ENCODE assay signal across 8 cellular contexts in the genomic region with DNA sequence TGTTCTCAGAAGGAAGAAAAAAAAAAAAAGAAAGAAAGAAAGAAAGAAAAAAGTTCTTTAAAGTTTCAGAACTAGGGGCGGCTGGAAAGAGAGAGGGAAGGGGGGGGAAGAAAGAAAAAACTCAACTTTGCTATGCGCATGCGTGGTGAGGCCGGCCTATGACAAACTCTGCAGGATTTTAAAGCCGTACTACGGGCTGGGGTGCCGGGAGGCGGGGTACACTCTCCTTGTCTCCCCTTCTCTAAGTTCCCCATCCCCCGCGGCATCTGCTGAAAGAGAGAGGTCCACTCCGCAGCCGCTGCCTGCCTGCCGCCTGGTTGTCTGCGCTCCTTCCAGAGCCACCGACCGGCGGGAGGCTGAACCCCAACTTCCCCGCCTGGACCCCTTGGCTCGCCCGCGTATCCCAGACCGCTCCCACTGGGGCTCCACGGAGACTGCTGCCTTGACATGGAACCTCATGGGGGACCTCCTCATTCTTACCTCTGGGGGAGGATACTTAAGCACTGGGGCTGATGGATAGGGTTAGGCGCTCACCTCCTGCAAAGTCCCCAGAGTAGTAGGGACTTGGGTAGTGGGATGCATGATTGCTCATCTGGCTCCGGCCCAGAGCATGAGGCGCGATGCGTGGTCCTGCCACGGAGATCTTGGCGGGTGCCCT. TPM values are rescaled to one million over a fixed set of nuclear protein-coding genes. Genes with fewer than 3 reads are reported as not detected.
DNase-seq lines count a peak whose midpoint lies in the region; ATAC-seq and TF ChIP-seq lines count a peak whose summit lies in the region.

No MANE protein-coding gene starts in this region.

- H2AFZ ChIP-seq in parathyroid adenoma, result peak overlapping the region; percentile 82

- peak; percentile 54 for ATAC-seq in Right ventricle myocardium superior (ENCODE audit: poor library complexity)

- DNase-seq in Caki2 (ENCODE audit: low read depth) (peak; percentile 63), HFFc6 (peak; percentile 85), Right ventricle myocardium superior (peak; percentile 71), mesenteric fat pad (ENCODE audit: low spot score) (no peak), KBM-7 (no peak), NK-92 (lab: John Stamatoyannopoulos, UW; ENCODE audit: unreplicated experiment) (no peak)
- DNase-seq in activated naive CD8-positive, alpha-beta T cell treated with anti-CD3 and anti-CD28 coated beads for 36 hours, result no peak

- peak overlapping the region; percentile 82 for H3K4me2 ChIP-seq in parathyroid adenoma (ENCODE audit: low read length)

- peak overlapping the region; percentile 80 for H3K4me3 ChIP-seq in parathyroid adenoma (ENCODE audit: low read depth, low read length)

- H3K36me3 ChIP-seq in parathyroid adenoma (ENCODE audit: control insufficient read depth, insufficient read depth, low read length), result no peaks in the 10 kb centered on the region

- in situ Hi-C loops in Caki2 (cut with HindIII; ENCODE audit: low pct_unique_long_range_greater_than_20kb, low sequenced_read_pairs) (no loop called here), KBM-7 (cut with MboI; ENCODE audit: low pct_unique_long_range_greater_than_20kb, low sequenced_read_pairs) (no loop called here)

- H3K9ac ChIP-seq in parathyroid adenoma, result no peak overlapping the region

- peaks cover 7% of the 10 kb centered on the region for H3K4me1 ChIP-seq in parathyroid adenoma

- peaks cover 14% of the 10 kb centered on the region for H3K27me3 Mint-ChIP-seq in HFFc6 (ENCODE audit: insufficient read depth)
- peaks cover 78% of the 10 kb centered on the region for H3K27me3 Mint-ChIP-seq in activated naive CD8-positive, alpha-beta T cell treated with anti-CD3 and anti-CD28 coated beads for 36 hours

- H3K27ac Mint-ChIP-seq in HFFc6, result peak overlapping the region; percentile 73
- no peak overlapping the region for H3K27ac Mint-ChIP-seq in activated naive CD8-positive, alpha-beta T cell treated with anti-CD3 and anti-CD28 coated beads for 36 hours

- H3K9me3 ChIP-seq in parathyroid adenoma (ENCODE audit: control insufficient read depth, low read length), result no peaks in the 10 kb centered on the region

- H3K4me3 Mint-ChIP-seq in HFFc6, result peak overlapping the region; percentile 98
- peak overlapping the region; percentile 29 for H3K4me3 Mint-ChIP-seq in activated naive CD8-positive, alpha-beta T cell treated with anti-CD3 and anti-CD28 coated beads for 36 hours

- peaks cover 60% of the 10 kb centered on the region for H3K4me1 Mint-ChIP-seq in HFFc6 (ENCODE audit: low read depth)
- H3K4me1 Mint-ChIP-seq in activated naive CD8-positive, alpha-beta T cell treated with anti-CD3 and anti-CD28 coated beads for 36 hours, result peaks cover 15% of the 10 kb centered on the region

- intact Hi-C loops in Right ventricle myocardium superior (cut with DNase I), result loop anchor here (5.0 kb wide), 2 partner anchors 229 to 554 kb away; no protein-coding TSS in a partner anchor

- H3K27ac ChIP-seq in parathyroid adenoma, result no peak overlapping the region

- no peak for TF ChIP-seq CTCF in HFFc6 (IDR thresholded peaks at IDR 0.05)
- TF ChIP-seq CTCF in parathyroid adenoma (IDR thresholded peaks at IDR 0.05), result no peak

- no peaks in the 10 kb centered on the region for H3K27me3 ChIP-seq in parathyroid adenoma (ENCODE audit: control insufficient read depth, insufficient read depth, low read length)

- H3K9me3 Mint-ChIP-seq in HFFc6, result no peaks in the 10 kb centered on the region
- H3K9me3 Mint-ChIP-seq in activated naive CD8-positive, alpha-beta T cell treated with anti-CD3 and anti-CD28 coated beads for 36 hours, result no peaks in the 10 kb centered on the region

- H3K79me2 ChIP-seq in parathyroid adenoma, result no peaks in the 10 kb centered on the region

- peaks cover 20% of the 10 kb centered on the region for H3K36me3 Mint-ChIP-seq in HFFc6 (ENCODE audit: low read depth)
- H3K36me3 Mint-ChIP-seq in activated naive CD8-positive, alpha-beta T cell treated with anti-CD3 and anti-CD28 coated beads for 36 hours, result no peaks in the 10 kb centered on the region

RNA-seq across cellular contexts. Expression of a gene that starts 1.4 kb away (rescaled TPM):
- total RNA-seq in Caki2 (2014; rRNA removed; shearing (Covaris generic); ENCODE audit: low replicate concordance), result 8.1 and 10.9 TPM in 2 replicates
- 100 to 1,000 TPM; 240 to 387 (median 256) TPM for total RNA-seq in HFFc6 (2021; fragmentation: NEBNext Ultra II Directional; extraction: Animal tissue kit (Norgen Biotek cat#: 25700))
- total RNA-seq in activated naive CD8-positive, alpha-beta T cell treated with anti-CD3 and anti-CD28 coated beads for 36 hours, result not detected
- total RNA-seq in Right ventricle myocardium superior, result 6.7 TPM
- 1.7 TPM for total RNA-seq in mesenteric fat pad

Comparison
In these comparisons a context has a peak if more than half of its experiments do, and no peak if none do; other contexts are left out.
1. DNase-seq: peak in Caki2 (single experiment), HFFc6 (single experiment) and Right ventricle myocardium superior (single experiment); none in activated naive CD8-positive, alpha-beta T cell treated with anti-CD3 and anti-CD28 coated beads for 36 hours (single experiment), mesenteric fat pad (single experiment), KBM-7 (single experiment) and NK-92 (single experiment).
2. RNA of a gene that starts 1.4 kb away (total RNA-seq): 240 to 387 TPM in HFFc6; 8.1 to 10.9 TPM in Caki2, 6.7 TPM in Right ventricle myocardium superior (single experiment), 1.7 TPM in mesenteric fat pad (single experiment) and not detected in activated naive CD8-positive, alpha-beta T cell treated with anti-CD3 and anti-CD28 coated beads for 36 hours; every median in the first group is over 10 times any median in the second.